In the genomic region with DNA sequence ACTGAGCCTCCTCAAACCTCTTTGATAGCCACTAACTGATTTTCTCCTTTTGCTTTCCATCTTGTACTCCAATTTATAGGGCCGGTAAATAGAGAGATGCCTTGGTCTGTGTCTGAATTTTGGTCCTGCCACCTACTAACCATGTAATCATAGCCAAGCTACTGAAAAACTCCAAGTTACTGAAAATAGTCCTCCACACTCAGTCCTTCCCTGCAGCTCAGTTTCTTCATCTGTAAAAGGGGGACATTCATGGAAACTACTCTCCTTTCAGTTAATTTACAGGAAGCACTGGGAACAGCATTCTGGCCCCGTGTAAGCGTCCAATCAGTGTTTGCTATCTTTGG, we compare ENCODE assay signal across 29 cellular contexts. TPM values are rescaled to one million over a fixed set of nuclear protein-coding genes. Genes with fewer than 3 reads are reported as not detected.
A peak's percentile ranks its signal among the peaks of the same experiment; 100 is the strongest.
DNase-seq lines count a peak whose midpoint lies in the region; ATAC-seq and TF ChIP-seq lines count a peak whose summit lies in the region.
"Had no signal": no experiment of that assay in that cellular context is flagged by ENCODE, and none has a peak within 500 bp of the region (broad histone marks: within the 10 kb centered on the region; RNA-seq: fewer than 3 reads in every experiment).

No MANE protein-coding gene starts in this region.

- H3K9me3 ChIP-seq in T-helper 17 cell (ENCODE audit: control insufficient read depth, low read length, poor library complexity, severe bottlenecking): no peaks in the 10 kb centered on the region
- no peaks in the 10 kb centered on the region for H3K9me3 ChIP-seq in mesodermal cell (ENCODE audit: control insufficient read depth, low read length)
- H3K9me3 ChIP-seq: stomach, uterus had no signal

- H3K4me3 Mint-ChIP-seq in activated naive CD8-positive, alpha-beta T cell treated with anti-CD3 and anti-CD28 coated beads, Interleukin-2, amount 10 ng/mL, durations not matched to agents 7 days and 5 days: no peak overlapping the region
- H3K4me3 Mint-ChIP-seq in activated naive CD8-positive, alpha-beta T cell treated with anti-CD3 and anti-CD28 coated beads for 36 hours: no peak overlapping the region
- H3K4me3 Mint-ChIP-seq in T-helper 17 cell: no peak overlapping the region
- H3K4me3 Mint-ChIP-seq in MCF 10A (ENCODE audit: unreplicated experiment): no peak overlapping the region

- H3K4me1 ChIP-seq in mesodermal cell (ENCODE audit: control insufficient read depth, insufficient read depth, low read length, poor library complexity, severe bottlenecking): peaks cover 32% of the 10 kb centered on the region
- H3K4me1 ChIP-seq: uterus had no signal

- no peak for DNase-seq in activated naive CD8-positive, alpha-beta T cell treated with anti-CD3 and anti-CD28 coated beads, Interleukin-2, amount 10 ng/mL, durations not matched to agents 7 days and 5 days
- DNase-seq in activated naive CD8-positive, alpha-beta T cell treated with anti-CD3 and anti-CD28 coated beads for 36 hours: no peak
- DNase-seq in T-helper 17 cell (no peak), NK-92 (lab: John Stamatoyannopoulos, UW; ENCODE audit: unreplicated experiment) (no peak), MCF 10A (ENCODE audit: unreplicated experiment) (no peak), SW 1271 (lab: John Stamatoyannopoulos, UW) (no peak)
- DNase-seq: activated CD4-positive, alpha-beta T cell treated with anti-CD3 and anti-CD28 coated beads, Interleukin-2, amount 50 U/mL, for 48 hours; activated CD4-positive, CD25-positive, alpha-beta regulatory T cell treated with anti-CD3 and anti-CD28 coated beads, Interleukin-2, amount 50 U/mL, for 72 hours; activated effector memory CD4-positive, alpha-beta T cell treated with Interleukin-2 at 50 U/mL for 16 hours; activated T-cell treated with anti-CD3 and anti-CD28 coated beads for 4 hours; anterior cingulate cortex; COR-L47; effector memory CD4-positive, alpha-beta T cell; hypothalamus; NCI-H1092; NCI-H1694 treated with DMSO at 0.1 percent for 48 hours; posterior cingulate gyrus; right cardiac atrium; RPMI8226; stimulated activated CD8-positive, alpha-beta memory T cell treated with anti-CD3 and anti-CD28 coated beads, Interleukin-4, amount 100 ng/mL, for 48 hours; stomach; uterus had no signal

- CTCF ChIA-PET in MCF 10A (lab: Yijun Ruan, JAX): no interaction called here

- no TSS peak for BruUV-seq in MCF 10A (replicated peaks; lab: Mats Ljungman, UMichigan)

- H3K36me3 Mint-ChIP-seq in activated naive CD8-positive, alpha-beta T cell treated with anti-CD3 and anti-CD28 coated beads, Interleukin-2, amount 10 ng/mL, durations not matched to agents 7 days and 5 days: peaks cover 10% of the 10 kb centered on the region
- no peaks in the 10 kb centered on the region for H3K36me3 Mint-ChIP-seq in activated naive CD8-positive, alpha-beta T cell treated with anti-CD3 and anti-CD28 coated beads for 36 hours
- H3K36me3 Mint-ChIP-seq in T-helper 17 cell (ENCODE audit: low read depth) (no peaks in the 10 kb centered on the region), MCF 10A (ENCODE audit: insufficient read depth, unreplicated experiment) (no peaks in the 10 kb centered on the region)
- H3K36me3 Mint-ChIP-seq: activated naive CD4-positive, alpha-beta T cell treated with anti-CD3 and anti-CD28 coated beads, Interleukin-2, amount 50 U/mL, for 72 hours; IgD-negative memory B cell had no signal

- 90 to 91% methylated on average over 2 to 3 of the region's 3 CpGs for WGBS in mesodermal cell (ENCODE audit: insufficient coverage in 2 of 2), 2 experiments

- peak overlapping the region; percentile 40 for H3K27ac Mint-ChIP-seq in activated naive CD8-positive, alpha-beta T cell treated with anti-CD3 and anti-CD28 coated beads, Interleukin-2, amount 10 ng/mL, durations not matched to agents 7 days and 5 days
- H3K27ac Mint-ChIP-seq in activated naive CD8-positive, alpha-beta T cell treated with anti-CD3 and anti-CD28 coated beads for 36 hours: no peak overlapping the region
- H3K27ac Mint-ChIP-seq in T-helper 17 cell (peak overlapping the region; percentile 92), MCF 10A (ENCODE audit: low read depth, unreplicated experiment) (no peak overlapping the region)
- H3K27ac Mint-ChIP-seq: activated naive CD4-positive, alpha-beta T cell treated with anti-CD3 and anti-CD28 coated beads, Interleukin-2, amount 50 U/mL, for 72 hours; IgD-negative memory B cell had no signal

- H3K9me3 Mint-ChIP-seq in activated naive CD8-positive, alpha-beta T cell treated with anti-CD3 and anti-CD28 coated beads, Interleukin-2, amount 10 ng/mL, durations not matched to agents 7 days and 5 days: no peaks in the 10 kb centered on the region
- no peaks in the 10 kb centered on the region for H3K9me3 Mint-ChIP-seq in activated naive CD8-positive, alpha-beta T cell treated with anti-CD3 and anti-CD28 coated beads for 36 hours
- H3K9me3 Mint-ChIP-seq in MCF 10A (ENCODE audit: unreplicated experiment): no peaks in the 10 kb centered on the region
- H3K9me3 Mint-ChIP-seq: activated naive CD4-positive, alpha-beta T cell treated with anti-CD3 and anti-CD28 coated beads, Interleukin-2, amount 50 U/mL, for 72 hours; IgD-negative memory B cell had no signal

- intact Hi-C loops in MCF 10A (cut with micrococcal nuclease): no loop called here

- no peak for TF ChIP-seq CTCF in MCF 10A (IDR thresholded peaks at IDR 0.05; ENCODE audit: unreplicated experiment)

- no peaks in the 10 kb centered on the region for H3K36me3 ChIP-seq in mesodermal cell (ENCODE audit: control insufficient read depth, insufficient read depth, low read length)
- H3K36me3 ChIP-seq: cardiac muscle cell, uterus had no signal

- peak overlapping the region; percentile 16 for H3K27ac ChIP-seq in mesodermal cell (ENCODE audit: low read depth, low read length, severe bottlenecking)
- H3K27ac ChIP-seq: cardiac muscle cell, epithelial cell of prostate, stomach had no signal

- no peaks in the 10 kb centered on the region for H3K27me3 Mint-ChIP-seq in activated naive CD8-positive, alpha-beta T cell treated with anti-CD3 and anti-CD28 coated beads, Interleukin-2, amount 10 ng/mL, durations not matched to agents 7 days and 5 days
- H3K27me3 Mint-ChIP-seq in activated naive CD8-positive, alpha-beta T cell treated with anti-CD3 and anti-CD28 coated beads for 36 hours: no peaks in the 10 kb centered on the region
- H3K27me3 Mint-ChIP-seq in T-helper 17 cell: no peaks in the 10 kb centered on the region
- H3K27me3 Mint-ChIP-seq in MCF 10A (ENCODE audit: insufficient read depth, unreplicated experiment): peaks cover 28% of the 10 kb centered on the region
- H3K27me3 Mint-ChIP-seq: IgD-negative memory B cell had no signal

- peaks cover 49% of the 10 kb centered on the region for H3K4me1 Mint-ChIP-seq in activated naive CD8-positive, alpha-beta T cell treated with anti-CD3 and anti-CD28 coated beads, Interleukin-2, amount 10 ng/mL, durations not matched to agents 7 days and 5 days
- peaks cover 36% of the 10 kb centered on the region for H3K4me1 Mint-ChIP-seq in activated naive CD8-positive, alpha-beta T cell treated with anti-CD3 and anti-CD28 coated beads for 36 hours
- H3K4me1 Mint-ChIP-seq in T-helper 17 cell: peaks cover 44% of the 10 kb centered on the region
- H3K4me1 Mint-ChIP-seq in MCF 10A (ENCODE audit: insufficient read depth, unreplicated experiment): no peaks in the 10 kb centered on the region

- POLR2A ChIA-PET in activated naive CD8-positive, alpha-beta T cell treated with anti-CD3 and anti-CD28 coated beads, Interleukin-2, amount 10 ng/mL, durations not matched to agents 7 days and 5 days (lab: Charles Lee): interaction anchor here (1.3 to 5.2 kb wide), 4 partner anchors 8 to 30 kb away, joined by 4 to 35 read pairs (median 14); a partner anchor contains a TSS
- POLR2A ChIA-PET in MCF 10A (lab: Yijun Ruan, JAX): no interaction called here

- no peak overlapping the region for H3K4me3 ChIP-seq in mesodermal cell (ENCODE audit: extremely low read depth, insufficient read depth, low read length, poor library complexity, severe bottlenecking)
- H3K4me3 ChIP-seq: cardiac muscle cell, coronary artery, stomach, uterus had no signal

- no peak for ATAC-seq in activated naive CD8-positive, alpha-beta T cell treated with anti-CD3 and anti-CD28 coated beads, Interleukin-2, amount 10 ng/mL, durations not matched to agents 7 days and 5 days (ENCODE audit: low read depth)
- no peak for ATAC-seq in T-helper 17 cell
- ATAC-seq in GM19395 (IDR thresholded peaks at IDR 0.05; ENCODE audit: unreplicated experiment): no peak
- ATAC-seq: activated naive CD4-positive, alpha-beta T cell treated with anti-CD3 and anti-CD28 coated beads, Interleukin-2, amount 50 U/mL, for 72 hours had no signal

RNA-seq across cellular contexts. Expression of a gene that starts 30.0 kb away (rescaled TPM):
- 10 to 100 TPM; 82.7 to 83.5 TPM for total RNA-seq in activated naive CD8-positive, alpha-beta T cell treated with anti-CD3 and anti-CD28 coated beads, Interleukin-2, amount 10 ng/mL, durations not matched to agents 7 days and 5 days
- 10 to 100 TPM; 30.4 to 32.1 TPM for total RNA-seq in activated naive CD8-positive, alpha-beta T cell treated with anti-CD3 and anti-CD28 coated beads for 36 hours
- total RNA-seq in T-helper 17 cell: 10 to 100 TPM; 23.5 to 29.1 TPM
- 61.6 TPM for polyA plus RNA-seq in mesodermal cell (2013, experiment 1 of 2)
- 50.3 TPM for polyA plus RNA-seq in mesodermal cell (2013, experiment 2 of 2)
- total RNA-seq in MCF 10A (2022): 27.6 and 29.4 TPM in 2 replicates

Comparison
In these comparisons a context has a peak if more than half of its experiments do, and no peak if none do; other contexts are left out.
1. H3K27ac Mint-ChIP-seq: peak in activated naive CD8-positive, alpha-beta T cell treated with anti-CD3 and anti-CD28 coated beads, Interleukin-2, amount 10 ng/mL, durations not matched to agents 7 days and 5 days (single experiment) and T-helper 17 cell (single experiment); none in activated naive CD8-positive, alpha-beta T cell treated with anti-CD3 and anti-CD28 coated beads for 36 hours (single experiment) and MCF 10A (single experiment).